8 cellular contexts compared by ENCODE assay signal in genomic region chr4:101790521-101791188, GRCh38. TPM values are rescaled to one million over a fixed set of nuclear protein-coding genes. Genes with fewer than 3 reads are reported as not detected.
A peak's percentile ranks its signal among the peaks of the same experiment; 100 is the strongest.
DNase-seq lines count a peak whose midpoint lies in the region; ATAC-seq and TF ChIP-seq lines count a peak whose summit lies in the region.

BANK1 (plus strand) TSS chr4:101790730; CDS start chr4:101790881, 151 bp downstream.

- ATAC-seq in GM19043 (IDR thresholded peaks at IDR 0.05; ENCODE audit: low read depth, unreplicated experiment) (peak; percentile 99), HG03196 (IDR thresholded peaks at IDR 0.05; ENCODE audit: unreplicated experiment) (peak; percentile 100)
- peak; percentile 93 for ATAC-seq in activated naive CD8-positive, alpha-beta T cell treated with anti-CD3 and anti-CD28 coated beads, Interleukin-2, amount 50 U/mL, for 24 hours

- H3K4me1 Mint-ChIP-seq in activated naive CD8-positive, alpha-beta T cell treated with anti-CD3 and anti-CD28 coated beads, Interleukin-2, amount 50 U/mL, for 24 hours: peaks cover 18% of the 10 kb centered on the region

- H3K27ac ChIP-seq in OCI-LY1 (ENCODE audit: low read depth, low read length, poor library complexity, severe bottlenecking) (peak within 1 kb of the TSS; percentile 92), right atrium auricular region (no peak within 1 kb of the TSS)

- H3K36me3 ChIP-seq in BJ (ENCODE audit: control insufficient read depth, insufficient read depth, low read length) (no peaks in the 10 kb centered on the region), OCI-LY1 (ENCODE audit: insufficient read depth, low read length) (no peaks in the 10 kb centered on the region; the same call in 1 of the 2 replicates), right atrium auricular region (no peaks in the 10 kb centered on the region)

- H3K4me2 ChIP-seq in OCI-LY1 (ENCODE audit: low read length): peak within 1 kb of the TSS; percentile 94

- H3K9me3 ChIP-seq in OCI-LY1 (ENCODE audit: low read length) (no peaks in the 10 kb centered on the region), right atrium auricular region (no peaks in the 10 kb centered on the region)

- DNase-seq in BJ (ENCODE audit: low read depth) (no peak), right atrium auricular region (ENCODE audit: low spot score) (no peak), posterior vena cava (ENCODE audit: low spot score) (peak; percentile 82), NCI-H1105 treated with DMSO at 0.1 percent for 48 hours (lab: John Stamatoyannopoulos, UW) (no peak)
- peak; percentile 56 for DNase-seq in activated naive CD8-positive, alpha-beta T cell treated with anti-CD3 and anti-CD28 coated beads, Interleukin-2, amount 50 U/mL, for 24 hours

- H3K4me1 ChIP-seq in OCI-LY1 (ENCODE audit: insufficient read depth, low read length, severe bottlenecking) (peaks cover 53% of the 10 kb centered on the region), right atrium auricular region (peaks cover 0 to 8% of the 10 kb centered on the region in 2 donors)

- no peaks in the 10 kb centered on the region for H3K9me2 ChIP-seq in OCI-LY1 (ENCODE audit: low read depth, low read length)

- peak within 1 kb of the TSS; percentile 82 for H3K4me3 Mint-ChIP-seq in activated naive CD8-positive, alpha-beta T cell treated with anti-CD3 and anti-CD28 coated beads, Interleukin-2, amount 50 U/mL, for 24 hours

- intact Hi-C loops in posterior vena cava (cut with DNase I): no loop called here

- CTCF ChIA-PET in BJ (lab: Yijun Ruan, JAX): interaction anchor here (0.6 to 1.3 kb wide), 2 partner anchors 32 to 40 kb away, joined by 3 to 4 read pairs; no protein-coding TSS in a partner anchor

- no peaks in the 10 kb centered on the region for H3K36me3 Mint-ChIP-seq in activated naive CD8-positive, alpha-beta T cell treated with anti-CD3 and anti-CD28 coated beads, Interleukin-2, amount 50 U/mL, for 24 hours (ENCODE audit: low read depth)

- H3K4me3 ChIP-seq in BJ (ENCODE audit: low read depth, low read length): peak within 1 kb of the TSS; percentile 35
- H3K4me3 ChIP-seq in OCI-LY1 (ENCODE audit: low read depth, low read length, poor library complexity, severe bottlenecking): peak within 1 kb of the TSS; percentile 65
- peak within 1 kb of the TSS; percentile 28 to 55 for H3K4me3 ChIP-seq in right atrium auricular region

- POLR2A ChIA-PET in BJ (lab: Charles Lee): no interaction called here

- peak within 1 kb of the TSS; percentile 75 for H3K9ac ChIP-seq in OCI-LY1 (ENCODE audit: low read length)

- peaks cover 4% of the 10 kb centered on the region for H3K9me3 Mint-ChIP-seq in activated naive CD8-positive, alpha-beta T cell treated with anti-CD3 and anti-CD28 coated beads, Interleukin-2, amount 50 U/mL, for 24 hours

- peaks cover 32% of the 10 kb centered on the region for H3K27me3 Mint-ChIP-seq in activated naive CD8-positive, alpha-beta T cell treated with anti-CD3 and anti-CD28 coated beads, Interleukin-2, amount 50 U/mL, for 24 hours

- H2AFZ ChIP-seq in OCI-LY1 (ENCODE audit: low read length): no peak within 1 kb of the TSS

- H4K20me1 ChIP-seq in OCI-LY1 (ENCODE audit: insufficient read depth, low read length): no peaks in the 10 kb centered on the region

- TF ChIP-seq CTCF in BJ (IDR thresholded peaks at IDR 0.05; ENCODE audit: insufficient read depth, low read depth, low read length) (peak; percentile 17), OCI-LY1 (IDR thresholded peaks at IDR 0.05; ENCODE audit: low read length) (peak; percentile 65), right atrium auricular region (IDR thresholded peaks at IDR 0.05) (no peak)

- no peaks in the 10 kb centered on the region for H3K27me3 ChIP-seq in BJ (ENCODE audit: control insufficient read depth, insufficient read depth, low read length)
- H3K27me3 ChIP-seq in OCI-LY1 (ENCODE audit: insufficient read depth, low read length): no peaks in the 10 kb centered on the region
- peaks cover 0 to 7% of the 10 kb centered on the region in 2 donors for H3K27me3 ChIP-seq in right atrium auricular region

- H3K27ac Mint-ChIP-seq in activated naive CD8-positive, alpha-beta T cell treated with anti-CD3 and anti-CD28 coated beads, Interleukin-2, amount 50 U/mL, for 24 hours: peak within 1 kb of the TSS; percentile 86

- no peaks in the 10 kb centered on the region for H3K79me2 ChIP-seq in OCI-LY1 (ENCODE audit: insufficient read depth, low read length)

- no peaks in the 10 kb centered on the region for H3F3A ChIP-seq in OCI-LY1 (ENCODE audit: insufficient read depth, low read length)

RNA-seq across cellular contexts. Expression of gene BANK1, which starts in this region (rescaled TPM):
- polyA plus RNA-seq in BJ (2011; rRNA removed): 0.40 and 0.43 TPM in 2 replicates
- 0.14 TPM in 1 of 2 replicates, not detected in the other for polyA minus RNA-seq in BJ (2011; rRNA and poly(A)+ RNA removed)
- total RNA-seq in right atrium auricular region: 1 to 10 TPM in 1 of 2 donors, not detected in 1; 1.4 TPM
- total RNA-seq in posterior vena cava: 10 to 100 TPM in 1 of 2 donors, 1 to 10 TPM in 1; 4.9 to 12.4 TPM

Comparison
In these comparisons a context has a peak if more than half of its experiments do, and no peak if none do; other contexts are left out.
1. DNase-seq: peak in activated naive CD8-positive, alpha-beta T cell treated with anti-CD3 and anti-CD28 coated beads, Interleukin-2, amount 50 U/mL, for 24 hours (single experiment) and posterior vena cava (single experiment); none in BJ (single experiment), right atrium auricular region (single experiment) and NCI-H1105 treated with DMSO at 0.1 percent for 48 hours (single experiment).
2. CTCF ChIP-seq: peak in BJ (single experiment) and OCI-LY1 (single experiment); none in right atrium auricular region (0 of 2).
3. Peak in every context shown above with its lines, with median percentiles within 50 percentile points of each other: H3K4me3 ChIP-seq and ATAC-seq.